In the genomic region with DNA sequence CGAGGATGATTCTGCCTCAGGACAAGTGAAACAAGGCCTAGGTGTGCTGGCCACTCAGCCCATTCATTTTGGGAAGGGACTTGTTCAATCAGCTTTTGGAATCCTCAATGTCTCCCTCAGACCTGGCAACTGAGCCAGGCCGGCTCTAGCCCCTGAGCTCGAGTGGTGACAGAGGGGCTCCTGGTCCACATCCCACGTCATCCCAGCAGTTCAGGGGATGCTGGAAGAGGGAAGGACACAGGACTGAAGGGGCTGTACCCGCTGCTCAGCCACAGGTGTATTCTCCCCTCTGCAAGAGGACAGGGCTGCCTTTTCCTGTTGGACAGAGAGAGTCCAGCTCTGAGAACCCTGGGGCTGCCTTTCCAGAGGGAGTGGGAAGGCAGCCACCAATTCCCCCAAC, we compare ENCODE assay signal across 30 cellular contexts.
"Had no signal": no experiment of that assay in that cellular context is flagged by ENCODE, and none has a peak within 500 bp of the region (broad histone marks: within the 10 kb centered on the region; RNA-seq: fewer than 3 reads in every experiment).

No MANE protein-coding gene starts in this region.

- H3K36me3 Mint-ChIP-seq: mesothelial cell of epicardium; naive B cell; natural killer cell; neural progenitor cell; stimulated activated effector memory CD8-positive, alpha-beta T cell treated with anti-CD3 and anti-CD28 coated beads, Interleukin-12 subunit alpha, Interleukin-12 subunit beta, amount 100 ng/mL, for 72 hours had no signal

- H3K4me3 Mint-ChIP-seq: mesothelial cell of epicardium; naive B cell; natural killer cell; nephron progenitor cell; neural progenitor cell; stimulated activated effector memory CD8-positive, alpha-beta T cell treated with anti-CD3 and anti-CD28 coated beads, Interleukin-12 subunit alpha, Interleukin-12 subunit beta, amount 100 ng/mL, for 72 hours; stimulated activated naive CD8-positive, alpha-beta T cell treated with anti-CD3 and anti-CD28 coated beads, Interleukin-15, Interleukin-2, amounts not matched to agents 100 ng/mL and 50 ng/mL, for 24 hours had no signal

- H3K27me3 ChIP-seq: hepatocyte, neural progenitor cell, neutrophil, ovary, right atrium auricular region, right lobe of liver, testis, thyroid gland, upper lobe of left lung, vagina had no signal

- H3K9me3 ChIP-seq: neutrophil, ovary, right atrium auricular region, right lobe of liver, testis, thyroid gland, transverse colon, vagina had no signal

- DNase-seq: heart right ventricle; kidney glomerular epithelial cell; left colon; left ventricle myocardium inferior; mesendoderm; naive B cell; natural killer cell; nephron progenitor cell; occipital lobe; ovary; right lobe of liver; stimulated activated CD4-positive, alpha-beta T cell treated with anti-CD3 and anti-CD28 coated beads, Interleukin-12 subunit alpha, Interleukin-12 subunit beta, amount 100 ng/mL, for 4 hours; stimulated activated CD4-positive, alpha-beta T cell treated with anti-CD3 and anti-CD28 coated beads, Interleukin-4, amount 100 ng/mL, for 24 hours; stimulated activated naive CD4-positive, alpha-beta T cell; substantia nigra; testis; thyroid gland; transverse colon had no signal

- H3K4me1 Mint-ChIP-seq: mesothelial cell of epicardium; naive B cell; natural killer cell; stimulated activated effector memory CD8-positive, alpha-beta T cell treated with anti-CD3 and anti-CD28 coated beads, Interleukin-12 subunit alpha, Interleukin-12 subunit beta, amount 100 ng/mL, for 72 hours had no signal

- H3K4me3 ChIP-seq: heart right ventricle, hepatocyte, left ventricle myocardium inferior, lung, neural progenitor cell, ovary, right atrium auricular region, right lobe of liver, smooth muscle cell, testis, thyroid gland, transverse colon, upper lobe of left lung, vagina had no signal

- H3K9ac ChIP-seq: neural progenitor cell had no signal

- H3K27ac ChIP-seq: heart right ventricle, hepatocyte, left ventricle myocardium inferior, neural progenitor cell, neutrophil, ovary, right atrium auricular region, right lobe of liver, testis, thyroid gland, transverse colon, upper lobe of left lung, vagina had no signal

- ATAC-seq: heart right ventricle; left colon; natural killer cell; right lobe of liver; stimulated activated effector memory CD8-positive, alpha-beta T cell treated with anti-CD3 and anti-CD28 coated beads, Interleukin-12 subunit alpha, Interleukin-12 subunit beta, amount 100 ng/mL, for 72 hours had no signal

- H3K9me3 Mint-ChIP-seq: mesothelial cell of epicardium; natural killer cell; stimulated activated effector memory CD8-positive, alpha-beta T cell treated with anti-CD3 and anti-CD28 coated beads, Interleukin-12 subunit alpha, Interleukin-12 subunit beta, amount 100 ng/mL, for 72 hours; stimulated activated naive CD8-positive, alpha-beta T cell treated with anti-CD3 and anti-CD28 coated beads, Interleukin-15, Interleukin-2, amounts not matched to agents 100 ng/mL and 50 ng/mL, for 24 hours had no signal

- H3K27ac Mint-ChIP-seq: mesothelial cell of epicardium; natural killer cell; nephron progenitor cell; neural progenitor cell; progenitor cell of endocrine pancreas; stimulated activated effector memory CD8-positive, alpha-beta T cell treated with anti-CD3 and anti-CD28 coated beads, Interleukin-12 subunit alpha, Interleukin-12 subunit beta, amount 100 ng/mL, for 72 hours; stimulated activated naive CD8-positive, alpha-beta T cell treated with anti-CD3 and anti-CD28 coated beads, Interleukin-15, Interleukin-2, amounts not matched to agents 100 ng/mL and 50 ng/mL, for 24 hours had no signal

- H3K36me3 ChIP-seq: heart right ventricle, left ventricle myocardium inferior, neural progenitor cell, neutrophil, ovary, right atrium auricular region, right lobe of liver, thyroid gland, transverse colon, upper lobe of left lung, vagina had no signal

- H3K4me1 ChIP-seq: heart right ventricle, left ventricle myocardium inferior, neural progenitor cell, right atrium auricular region, right lobe of liver, thyroid gland, transverse colon, upper lobe of left lung, vagina had no signal
